8 cellular contexts compared by ENCODE assay signal in genomic region chr7:2886900-2887299, GRCh38. TPM values are rescaled to one million over a fixed set of nuclear protein-coding genes. Genes with fewer than 3 reads are reported as not detected.
A peak's percentile ranks its signal among the peaks of the same experiment; 100 is the strongest.
DNase-seq lines count a peak whose midpoint lies in the region; ATAC-seq, FAIRE-seq and TF ChIP-seq lines count a peak whose summit lies in the region.

No MANE protein-coding gene starts in this region.

- no peak overlapping the region for H4K5ac ChIP-seq in H1 (ENCODE audit: insufficient read length, low read depth, low read length)
- H4K5ac ChIP-seq in mesendoderm (ENCODE audit: low read length): no peak overlapping the region

- CTCF ChIA-PET in H1 (lab: Charles Lee; ENCODE audit: partially characterized antibody): interaction anchor here (0.7 to 2.8 kb wide), 27 partner anchors 9 to 718 kb away, joined by 3 to 16 read pairs (median 4); no protein-coding TSS in a partner anchor

- no peak overlapping the region for H3K56ac ChIP-seq in H1 (replicated peaks; ENCODE audit: insufficient read length, low read depth, low read length)
- no peak overlapping the region for H3K56ac ChIP-seq in mesendoderm (ENCODE audit: low read length)

- no peak overlapping the region for H3K4me3 ChIP-seq in HFF-Myc (replicated peaks; ENCODE audit: low read depth, low read length)
- H3K4me3 ChIP-seq in H1 (ENCODE audit: extremely low read depth in 1 of 4, insufficient read depth in 2 of 4, low read depth in 3 of 4, low read length in 4 of 4): no peak overlapping the region
- H3K4me3 ChIP-seq in mesendoderm (ENCODE audit: low read length): no peak overlapping the region
- H3K4me3 ChIP-seq in upper lobe of left lung: no peak overlapping the region

- H3K27ac ChIP-seq in H1 (ENCODE audit: low read depth, low read length): no peak overlapping the region
- H3K27ac ChIP-seq in mesendoderm (ENCODE audit: low read depth, low read length): no peak overlapping the region
- no peak overlapping the region for H3K27ac ChIP-seq in upper lobe of left lung

- no peaks in the 10 kb centered on the region for H4K20me1 ChIP-seq in H1 (replicated peaks in 1 of 2; ENCODE audit: control insufficient read depth in 1 of 2, insufficient read depth in 2 of 2, low read length in 2 of 2)

- H4K8ac ChIP-seq in H1 (ENCODE audit: extremely low read depth, insufficient read depth, low read length) (no peak overlapping the region), mesendoderm (ENCODE audit: low read depth, low read length) (no peak overlapping the region)

- H3K18ac ChIP-seq in H1 (ENCODE audit: extremely low read depth, low read length) (no peak overlapping the region), mesendoderm (ENCODE audit: low read length) (no peak overlapping the region)

- H2BK12ac ChIP-seq in H1 (ENCODE audit: low read depth, low read length): 0 out of 2 replicates have a peak overlapping the region, but pooled peaks have one; percentile 80

- no peak overlapping the region for H2AK5ac ChIP-seq in H1 (ENCODE audit: low read depth, low read length)
- no peak overlapping the region for H2AK5ac ChIP-seq in mesendoderm (ENCODE audit: low read length)

- H3K9ac ChIP-seq in H1 (replicated peaks in 1 of 4; ENCODE audit: extremely low read depth in 1 of 4, low read depth in 3 of 4, low read length in 3 of 4): no peak overlapping the region
- no peak overlapping the region for H3K9ac ChIP-seq in mesendoderm (ENCODE audit: low read length)

- H3K4ac ChIP-seq in H1 (replicated peaks; ENCODE audit: insufficient read length, low read depth, low read length) (no peak overlapping the region), mesendoderm (ENCODE audit: low read depth, low read length) (no peak overlapping the region)

- TF ChIP-seq EP300 in H1 (IDR thresholded peaks at IDR 0.05; ENCODE audit: borderline replicate concordance in 1 of 2, low read depth in 2 of 2, low read length in 2 of 2) (no peak), upper lobe of left lung (IDR thresholded peaks at IDR 0.05) (no peak)

- H3K79me1 ChIP-seq in H1 (ENCODE audit: low read depth, low read length) (no peaks in the 10 kb centered on the region), mesendoderm (ENCODE audit: low read length) (no peaks in the 10 kb centered on the region)

- no peaks in the 10 kb centered on the region for H3K27me3 ChIP-seq in H1 (replicated peaks in 1 of 4; ENCODE audit: control insufficient read depth in 3 of 4, extremely low read depth in 1 of 4, insufficient read depth in 3 of 4, low read length in 3 of 4)
- no peaks in the 10 kb centered on the region for H3K27me3 ChIP-seq in mesendoderm (ENCODE audit: insufficient read depth, low read length, poor library complexity)
- H3K27me3 ChIP-seq in upper lobe of left lung: no peaks in the 10 kb centered on the region

- H3K4me2 ChIP-seq in H1 (ENCODE audit: insufficient read depth in 1 of 2, low read depth in 2 of 2, low read length in 2 of 2) (no peak overlapping the region), mesendoderm (ENCODE audit: low read length) (no peak overlapping the region)

- peak overlapping the region; percentile 72 for H4K91ac ChIP-seq in H1 (replicated peaks; ENCODE audit: insufficient read length, low read length)

- POLR2A ChIA-PET in H1 (lab: Charles Lee; ENCODE audit: partially characterized antibody): interaction anchor here (0.7 to 1.5 kb wide), 3 partner anchors 9 to 274 kb away, joined by 3 read pairs; no protein-coding TSS in a partner anchor

- no peak overlapping the region for H3K23ac ChIP-seq in H1 (ENCODE audit: insufficient read length)
- H3K23ac ChIP-seq in mesendoderm (ENCODE audit: low read length): no peak overlapping the region

- peak; percentile 89 for FAIRE-seq in H1 (lab: Jason Lieb, UNC)

- no peak overlapping the region for H2AFZ ChIP-seq in H1 (ENCODE audit: low read length)

- TF ChIP-seq CTCF in HFF-Myc (IDR thresholded peaks at IDR 0.05; ENCODE audit: low read depth, low read length, missing control alignments): peak; percentile 95
- peak; percentile 84 to 92 (median 89) for TF ChIP-seq CTCF in H1 (IDR thresholded peaks at IDR 0.05; ENCODE audit: control extremely low read depth in 1 of 3, insufficient read depth in 1 of 3, low read depth in 1 of 3, low read length in 3 of 3)
- TF ChIP-seq CTCF in upper lobe of left lung (IDR thresholded peaks at IDR 0.05): peak; percentile 34 to 73 (median 60)

- peak; percentile 82 for DNase-seq in D341Med (ENCODE audit: low spot score)
- DNase-seq in HFF-Myc (ENCODE audit: extremely low read depth, low read depth): peak; percentile 54
- DNase-seq in NCI-H446 (lab: John Stamatoyannopoulos, UW): peak; percentile 19 to 70
- peak; percentile 65 for DNase-seq in activated CD4-positive, alpha-beta T cell treated with anti-CD3 and anti-CD28 coated beads for 48 hours
- DNase-seq in H1 (ENCODE audit: low read depth in 1 of 2, low spot score in 2 of 2): no peak
- DNase-seq in mesendoderm: peak; percentile 89
- peak in 1 of 2 donors; percentile 36 for DNase-seq in upper lobe of left lung

- H2BK120ac ChIP-seq in H1 (replicated peaks; ENCODE audit: low read depth, low read length) (no peak overlapping the region), mesendoderm (ENCODE audit: low read depth, low read length) (no peak overlapping the region)

- no peaks in the 10 kb centered on the region for H3K23me2 ChIP-seq in H1 (ENCODE audit: low read depth, low read length)

- H3K14ac ChIP-seq in H1 (ENCODE audit: insufficient read length): no peak overlapping the region

- 19% methylated on average over 7 of the region's 12 CpGs; no CpG with 5 or more reads in 1 of the 2 experiments for WGBS in H1 (ENCODE audit: extremely low coverage in 1 of 2, insufficient coverage in 1 of 2, insufficient read length in 1 of 2, insufficient replicate concordance in 2 of 2, low coverage in 1 of 2, low lambda C conversion rate in 2 of 2, missing lambda C conversion rate in 1 of 2), 2 experiments
- no CpG with 5 or more reads among the region's 12 CpGs for WGBS in mesendoderm (ENCODE audit: extremely low coverage, insufficient coverage, low lambda C conversion rate)
- WGBS in upper lobe of left lung, 2 donors: 10 to 19% methylated on average over 9 to 12 of the region's 12 CpGs

- no peaks in the 10 kb centered on the region for H3K9me3 ChIP-seq in H1 (ENCODE audit: insufficient read depth in 2 of 2, low read depth in 1 of 2, low read length in 1 of 2)
- H3K9me3 ChIP-seq in upper lobe of left lung: no peaks in the 10 kb centered on the region

- ATAC-seq in upper lobe of left lung (ENCODE audit: low FRiP score in 2 of 2): peak; percentile 52 to 82
- no peak for ATAC-seq in GM18858 (IDR thresholded peaks at IDR 0.05; ENCODE audit: unreplicated experiment)

- TF ChIP-seq POLR2A in H1 (IDR thresholded peaks at IDR 0.05; ENCODE audit: control extremely low read depth in 1 of 2, low read depth in 2 of 2, low read length in 2 of 2) (no peak), upper lobe of left lung (IDR thresholded peaks at IDR 0.05) (no peak)

- TF ChIP-seq RAD21 in H1 (IDR thresholded peaks at IDR 0.05 in 1 of 2, conservative IDR thresholded peaks at IDR 0.05 in 1 of 2; ENCODE audit: low read depth in 2 of 2, low read length in 2 of 2): peak; percentile 94 to 95

- no peaks in the 10 kb centered on the region for H3K79me2 ChIP-seq in H1 (ENCODE audit: control insufficient read depth in 1 of 2, insufficient read depth in 2 of 2, low read length in 2 of 2)
- H3K79me2 ChIP-seq in mesendoderm (ENCODE audit: control insufficient read depth, insufficient read depth, low read length): no peaks in the 10 kb centered on the region

- no peak overlapping the region for H2BK20ac ChIP-seq in H1 (ENCODE audit: low read length)

- H2BK5ac ChIP-seq in H1 (ENCODE audit: low read depth, low read length): no peak overlapping the region
- H2BK5ac ChIP-seq in mesendoderm (ENCODE audit: low read length): no peak overlapping the region

- H3K36me3 ChIP-seq in H1 (ENCODE audit: control insufficient read depth in 2 of 4, insufficient read depth in 4 of 4, low read length in 3 of 4): no peaks in the 10 kb centered on the region
- no peaks in the 10 kb centered on the region for H3K36me3 ChIP-seq in mesendoderm (ENCODE audit: control insufficient read depth, insufficient read depth, low read length)
- no peaks in the 10 kb centered on the region for H3K36me3 ChIP-seq in upper lobe of left lung

- H2BK15ac ChIP-seq in H1 (ENCODE audit: low read length) (0 out of 2 replicates have a peak overlapping the region, but pooled peaks have one; percentile 1), mesendoderm (replicated peaks; ENCODE audit: low read depth) (no peak overlapping the region)

- H3K4me1 ChIP-seq in H1 (replicated peaks in 1 of 4; ENCODE audit: control insufficient read depth in 3 of 4, insufficient read depth in 4 of 4, low read length in 3 of 4): peaks cover 0 to 7% (median 4%) of the 10 kb centered on the region in 4 experiments; a peak in 3 of 7 replicates
- no peaks in the 10 kb centered on the region for H3K4me1 ChIP-seq in mesendoderm (ENCODE audit: control insufficient read depth, low read depth, low read length)
- H3K4me1 ChIP-seq in upper lobe of left lung: no peaks in the 10 kb centered on the region

TF ChIP-seq in H1, 55 proteins besides CTCF, POLR2A, EP300 and RAD21 (continues in another document):
- TF ChIP-seq CBX5 (IDR thresholded peaks at IDR 0.05; ENCODE audit: low read depth, low read length): no peak
- TF ChIP-seq JUN (IDR thresholded peaks at IDR 0.05; ENCODE audit: low read depth, low read length): 0 out of 2 replicates have a peak, but pooled peaks have one; percentile 19
- 0 out of 2 replicates have a peak, but pooled peaks have one; percentile 48 for TF ChIP-seq CREB1 (IDR thresholded peaks at IDR 0.05)
- no peak for TF ChIP-seq SUZ12 (IDR thresholded peaks at IDR 0.05; ENCODE audit: low read length)
- TF ChIP-seq GABPA (IDR thresholded peaks at IDR 0.05; ENCODE audit: borderline replicate concordance, insufficient read depth, low read length): peak; percentile 41; the same call in 1 of the 2 replicates
- peak; percentile 33 for TF ChIP-seq TAF7 (optimal IDR thresholded peaks at IDR 0.05; ENCODE audit: borderline replicate concordance, low read depth, low read length)
- TF ChIP-seq POLR2AphosphoS5 (IDR thresholded peaks at IDR 0.05; ENCODE audit: low read depth, low read length): no peak

RNA-seq across cellular contexts. Expression of gene GNA12, which starts 42.8 kb away (rescaled TPM):
- 95.6 and 96.5 TPM in 2 replicates for total RNA-seq in H1 (2021; fragmentation: NEBNext Ultra II Directional; extraction: Animal tissue kit (Norgen Biotek cat#: 25700))
- 109 and 121 TPM in 2 replicates for polyA plus RNA-seq in H1 (2011; rRNA removed)
- polyA plus RNA-seq in H1 (2011; cell fraction: cytosol; rRNA removed): 92.3 TPM
- polyA plus RNA-seq in H1 (2011; cell fraction: nucleus; rRNA removed): 152 TPM
- 61.6 to 94.7 TPM (median 83.3 TPM) in 4 replicates for polyA plus RNA-seq in H1 (2012, experiment 1 of 2)
- polyA plus RNA-seq in H1 (2012, experiment 2 of 2): 78.3 TPM
- polyA plus RNA-seq in H1 (2013, experiment 1 of 2): 62.9 TPM
- 65.3 TPM for polyA plus RNA-seq in H1 (2013, experiment 2 of 2)
- 176 and 215 TPM in 2 replicates for polyA minus RNA-seq in H1 (2011; rRNA and poly(A)+ RNA removed)
- polyA minus RNA-seq in H1 (2011; cell fraction: cytosol; rRNA and poly(A)+ RNA removed): 71.7 TPM
- polyA minus RNA-seq in H1 (2011; cell fraction: nucleus; rRNA and poly(A)+ RNA removed): 67.7 TPM
- polyA plus RNA-seq in mesendoderm (2013, experiment 1 of 2): 46.1 TPM
- 47.4 TPM for polyA plus RNA-seq in mesendoderm (2013, experiment 2 of 2)
- total RNA-seq in upper lobe of left lung: 10 to 100 TPM; 24.0 to 52.3 (median 35.7) TPM

Comparison
In these comparisons a context has a peak if more than half of its experiments do, and no peak if none do; other contexts are left out.
1. DNase-seq: peak in D341Med (single experiment), HFF-Myc (single experiment), NCI-H446 (2 of 2), activated CD4-positive, alpha-beta T cell treated with anti-CD3 and anti-CD28 coated beads for 48 hours (single experiment) and mesendoderm (single experiment); none in H1 (0 of 2).
2. Peak in every context shown above with its lines, with median percentiles within 50 percentile points of each other: CTCF ChIP-seq.